Comparison of ENCODE assay signal across 19 cellular contexts in genomic region chr12:125470838-125471775, GRCh38.
DNase-seq lines count a peak whose midpoint lies in the region; ATAC-seq and TF ChIP-seq lines count a peak whose summit lies in the region.
"Had no signal": no experiment of that assay in that cellular context is flagged by ENCODE, and none has a peak within 500 bp of the region (broad histone marks: within the 10 kb centered on the region; RNA-seq: fewer than 3 reads in every experiment).

No MANE protein-coding gene starts in this region.

- TF ChIP-seq EP300 in gastroesophageal sphincter (IDR thresholded peaks at IDR 0.05) = no peak

- H3K4me3 ChIP-seq in fibroblast of villous mesenchyme (ENCODE audit: low read depth, low read length) (no peak overlapping the region), gastroesophageal sphincter (no peak overlapping the region)
- H3K4me3 ChIP-seq: breast epithelium, coronary artery, sigmoid colon, upper lobe of left lung had no signal

- no peak for TF ChIP-seq POLR2A in gastroesophageal sphincter (IDR thresholded peaks at IDR 0.05)

- peak; percentile 33 for ATAC-seq in GM18868 (IDR thresholded peaks at IDR 0.05; ENCODE audit: unreplicated experiment)
- ATAC-seq in HG02943 (IDR thresholded peaks at IDR 0.05; ENCODE audit: low read depth, unreplicated experiment) = peak; percentile 57
- ATAC-seq in gastroesophageal sphincter = no peak
- ATAC-seq in HG03378 (IDR thresholded peaks at IDR 0.05; ENCODE audit: unreplicated experiment) = no peak
- ATAC-seq: naive thymus-derived CD4-positive, alpha-beta T cell; stimulated activated naive CD8-positive, alpha-beta T cell treated with anti-CD3 and anti-CD28 coated beads, Interleukin-15, amount 100 ng/mL, for 72 hours had no signal

- no peaks in the 10 kb centered on the region for H3K9me3 ChIP-seq in gastroesophageal sphincter
- H3K9me3 ChIP-seq: breast epithelium, sigmoid colon, upper lobe of left lung had no signal

- DNase-seq in fibroblast of villous mesenchyme (ENCODE audit: low read depth) (peak; percentile 2), mucosa of gallbladder (ENCODE audit: low spot score) (no peak), DMS53 (lab: John Stamatoyannopoulos, UW) (no peak)
- DNase-seq: activated CD4-positive, alpha-beta T cell treated with anti-CD3 and anti-CD28 coated beads, Interleukin-2, amount 10 ng/mL, durations not matched to agents 24 days and 14 days; activated CD8-positive, alpha-beta memory T cell treated with anti-CD3 and anti-CD28 coated beads, Interleukin-2, amount 50 U/mL, for 4 hours; HCEC 1CT; hippocampal formation; naive thymus-derived CD4-positive, alpha-beta T cell; NCI-H526 treated with DMSO at 0.1 percent for 48 hours; sigmoid colon; stimulated activated CD4-positive, alpha-beta T cell treated with anti-CD3 and anti-CD28 coated beads, Interleukin-1b, Interleukin-23, amount 100 ng/mL, for 48 hours; stimulated activated naive CD8-positive, alpha-beta T cell treated with anti-CD3 and anti-CD28 coated beads, Interleukin-15, amount 100 ng/mL, for 72 hours had no signal

- no peaks in the 10 kb centered on the region for H3K27me3 ChIP-seq in gastroesophageal sphincter
- H3K27me3 ChIP-seq: breast epithelium, sigmoid colon, upper lobe of left lung had no signal

- TF ChIP-seq CTCF in fibroblast of villous mesenchyme (IDR thresholded peaks at IDR 0.05; ENCODE audit: insufficient read depth, low read depth, low read length) (no peak), gastroesophageal sphincter (IDR thresholded peaks at IDR 0.05) (no peak)

- H3K36me3 ChIP-seq in gastroesophageal sphincter = no peaks in the 10 kb centered on the region
- H3K36me3 ChIP-seq: breast epithelium, sigmoid colon, upper lobe of left lung had no signal

- H3K4me1 ChIP-seq in gastroesophageal sphincter = no peaks in the 10 kb centered on the region
- H3K4me1 ChIP-seq: breast epithelium, sigmoid colon, upper lobe of left lung had no signal

- WGBS in gastroesophageal sphincter (ENCODE audit: low coverage in 1 of 2), 2 donors = 77 to 88% methylated on average over 6 to 7 of the region's 15 CpGs

- H3K27ac ChIP-seq in gastroesophageal sphincter = no peak overlapping the region
- H3K27ac ChIP-seq: breast epithelium, coronary artery, sigmoid colon, upper lobe of left lung had no signal

Comparison
In these comparisons a context has a peak if more than half of its experiments do, and no peak if none do; other contexts are left out.
1. ATAC-seq: peak in GM18868 (single experiment) and HG02943 (single experiment); none in gastroesophageal sphincter (single experiment) and HG03378 (single experiment).